11 cellular contexts compared by ENCODE assay signal in the genomic region with DNA sequence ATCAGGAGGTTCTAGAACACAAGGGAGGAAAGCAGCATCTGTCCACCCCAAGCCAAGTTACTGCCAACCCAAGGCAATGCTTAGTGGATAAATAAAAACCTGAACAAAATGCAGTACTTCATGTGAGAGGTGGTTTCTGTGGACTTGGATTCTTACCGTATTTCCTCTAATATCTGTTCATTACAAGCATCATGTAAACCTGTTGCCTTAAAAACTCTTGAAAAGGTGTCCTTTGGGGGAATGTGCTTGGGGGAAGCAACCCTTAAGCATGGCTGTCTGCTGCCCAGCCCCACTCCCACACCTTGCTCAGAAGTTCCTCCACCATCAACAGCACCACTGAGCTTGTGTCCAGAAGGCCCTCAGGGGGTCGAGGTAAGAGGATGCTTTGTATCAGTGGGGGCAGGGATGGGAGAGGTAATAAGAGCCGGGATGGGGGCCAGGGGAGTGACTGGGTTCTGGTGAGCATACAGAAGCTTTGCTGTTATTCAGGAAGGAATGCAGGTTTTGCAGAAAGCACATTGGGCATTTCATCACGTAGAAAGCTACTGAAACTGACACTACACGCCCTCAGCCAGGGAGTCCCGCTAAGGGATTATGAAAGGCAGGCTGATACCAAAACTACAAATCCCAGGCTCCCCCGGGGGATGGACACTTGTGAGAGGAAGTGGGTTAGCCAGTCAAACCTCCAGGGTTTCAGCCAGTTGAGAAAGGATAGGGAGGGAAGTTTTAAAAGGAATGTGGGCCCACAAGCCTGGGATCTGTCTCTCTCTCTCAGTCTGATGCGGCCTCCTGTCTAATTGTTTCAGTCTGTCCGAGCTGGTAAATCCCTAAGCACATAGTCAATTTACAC. TPM values are rescaled to one million over a fixed set of nuclear protein-coding genes. Genes with fewer than 3 reads are reported as not detected.
DNase-seq lines count a peak whose midpoint lies in the region; ATAC-seq and TF ChIP-seq lines count a peak whose summit lies in the region.
"Had no signal": no experiment of that assay in that cellular context is flagged by ENCODE, and none has a peak within 500 bp of the region (broad histone marks: within the 10 kb centered on the region; RNA-seq: fewer than 3 reads in every experiment).

No MANE protein-coding gene starts in this region.

- H3K36me3 ChIP-seq in iPS-20b (ENCODE audit: insufficient read depth, low read depth, low read length): no peaks in the 10 kb centered on the region
- peaks cover 0 to 9% (median 0%) of the 10 kb centered on the region in 3 donors for H3K36me3 ChIP-seq in tibial nerve

- H3K9ac ChIP-seq in iPS-20b (ENCODE audit: low read depth, low read length): peak overlapping the region; percentile 49; the same call in 1 of the 2 replicates
- H3K9ac ChIP-seq: BLaER1 had no signal

- TF ChIP-seq POLR2A in tibial nerve (IDR thresholded peaks at IDR 0.05): no peak

- H3K4me1 ChIP-seq in iPS-20b (ENCODE audit: insufficient read depth, low read length): peaks cover 11% of the 10 kb centered on the region
- H3K4me1 ChIP-seq in tibial nerve: peaks cover 0 to 6% (median 0%) of the 10 kb centered on the region in 4 donors

- H3K9me3 ChIP-seq in iPS-20b (ENCODE audit: insufficient read depth, low read depth, low read length) (no peaks in the 10 kb centered on the region), tibial nerve (no peaks in the 10 kb centered on the region)
- H3K9me3 ChIP-seq: BLaER1 had no signal

- TF ChIP-seq EP300 in tibial nerve (IDR thresholded peaks at IDR 0.05): peak in 1 of 2 donors; percentile 13

- H3K4me3 ChIP-seq in iPS-20b (ENCODE audit: low read length) (peak overlapping the region; percentile 69), tibial nerve (no peak overlapping the region)
- H3K4me3 ChIP-seq: BLaER1 had no signal

- DNase-seq in NCI-H510A treated with DMSO at 0.1 percent for 48 hours (lab: John Stamatoyannopoulos, UW) (peak; percentile 25), NCI-H510A (lab: John Stamatoyannopoulos, UW) (no peak), amniotic epithelial cell (ENCODE audit: low read depth) (peak; percentile 93), tibial nerve (ENCODE audit: low spot score in 2 of 2) (peak; percentile 51 to 73), DMS79 treated with DMSO at 0.1 percent for 48 hours (lab: John Stamatoyannopoulos, UW) (no peak), DMS79 (lab: John Stamatoyannopoulos, UW) (no peak)
- DNase-seq: activated CD4-positive, alpha-beta T cell treated with anti-CD3 and anti-CD28 coated beads for 48 hours had no signal

- H3K27me3 ChIP-seq in iPS-20b (ENCODE audit: insufficient read depth, low read length) (no peaks in the 10 kb centered on the region), tibial nerve (no peaks in the 10 kb centered on the region)
- H3K27me3 ChIP-seq: BLaER1 had no signal

- TF ChIP-seq CTCF in tibial nerve (IDR thresholded peaks at IDR 0.05): no peak

- no peak for ATAC-seq in HG03039 (IDR thresholded peaks at IDR 0.05; ENCODE audit: unreplicated experiment)

- H3K27ac ChIP-seq in iPS-20b (ENCODE audit: low read length): no peak overlapping the region
- no peak overlapping the region for H3K27ac ChIP-seq in tibial nerve
- H3K27ac ChIP-seq: BLaER1 had no signal

- 32 to 42% methylated on average over 9 of the region's 9 CpGs for WGBS in tibial nerve, 2 donors

RNA-seq across cellular contexts. Expression of gene KCNJ1, which starts 52.0 kb away (rescaled TPM):
- not detected for total RNA-seq in tibial nerve
- total RNA-seq: temporal lobe had no signal

Comparison
In these comparisons a context has a peak if more than half of its experiments do, and no peak if none do; other contexts are left out.
1. DNase-seq: peak in NCI-H510A treated with DMSO at 0.1 percent for 48 hours (single experiment), amniotic epithelial cell (single experiment) and tibial nerve (2 of 2); none in NCI-H510A (single experiment), DMS79 treated with DMSO at 0.1 percent for 48 hours (single experiment) and DMS79 (single experiment).